In the genomic region with DNA sequence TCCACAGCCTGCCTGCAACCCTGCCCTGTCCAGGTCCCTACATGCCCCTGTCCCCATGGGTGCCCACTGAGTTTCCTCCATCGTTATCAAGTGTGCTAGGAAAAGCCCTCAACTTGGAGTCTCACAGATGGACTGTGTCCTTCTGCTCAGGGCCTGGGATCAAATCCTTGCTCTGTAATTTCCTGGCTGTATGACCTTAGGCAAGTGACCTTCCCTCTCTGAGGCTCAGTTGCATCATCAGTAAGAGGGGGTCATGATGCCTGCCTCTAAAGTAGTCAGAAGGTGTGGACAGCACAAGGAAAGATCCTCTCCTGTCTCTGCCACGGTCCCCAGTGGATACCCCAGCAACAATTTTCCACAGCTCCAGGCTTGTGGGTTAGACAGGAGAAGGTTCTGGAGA, we compare ENCODE assay signal across 1 cellular context.
A peak's percentile ranks its signal among the peaks of the same experiment; 100 is the strongest.
TF ChIP-seq lines count a peak whose summit lies in the region.

No MANE protein-coding gene starts in this region.

TF ChIP-seq in K562, 482 proteins besides CTCF, POLR2A, EP300 and RAD21:
- TF ChIP-seq ZNF695 (CRISPR knock-in tag; IDR thresholded peaks at IDR 0.05): no peak
- TF ChIP-seq RNF2 (IDR thresholded peaks at IDR 0.05): no peak
- TF ChIP-seq ESRRA (IDR thresholded peaks at IDR 0.05; ENCODE audit: borderline replicate concordance, low read depth): peak; percentile 32; the same call in 1 of the 2 replicates
- no peak for TF ChIP-seq CLOCK (CRISPR knock-in tag; IDR thresholded peaks at IDR 0.05; ENCODE audit: borderline replicate concordance)
- no peak for TF ChIP-seq CEBPG (CRISPR knock-in tag; IDR thresholded peaks at IDR 0.05)
- TF ChIP-seq CEBPG (tag; conservative IDR thresholded peaks at IDR 0.05 in 1 of 2, IDR thresholded peaks at IDR 0.05 in 1 of 2): peak in 1 of 2 experiments; percentile 44; a peak in 2 of 4 replicates
- peak; percentile 62 for TF ChIP-seq ATF3 (IDR thresholded peaks at IDR 0.05)
- no peak for TF ChIP-seq ATF3 (CRISPR knock-in tag; conservative IDR thresholded peaks at IDR 0.05)
- TF ChIP-seq TAF9B (IDR thresholded peaks at IDR 0.05; ENCODE audit: partially characterized antibody): no peak
